In genomic region chr4:121995790-121996537, GRCh38 we compare ENCODE assay signal across 26 cellular contexts. TPM values are rescaled to one million over a fixed set of nuclear protein-coding genes. Genes with fewer than 3 reads are reported as not detected.
"Had no signal": no experiment of that assay in that cellular context is flagged by ENCODE, and none has a peak within 500 bp of the region (broad histone marks: within the 10 kb centered on the region; RNA-seq: fewer than 3 reads in every experiment).

No MANE protein-coding gene starts in this region.

- H2AFZ ChIP-seq: hepatocyte had no signal

- H3K27ac ChIP-seq: gastroesophageal sphincter, heart left ventricle, hepatocyte, ovary, psoas muscle, skin epidermis, spleen, thoracic aorta, tibial nerve, upper lobe of left lung had no signal

- H3K9me3 ChIP-seq: gastroesophageal sphincter, heart left ventricle, ovary, psoas muscle, spleen, thoracic aorta, tibial nerve, upper lobe of left lung had no signal

- H3K36me3 Mint-ChIP-seq: memory B cell, natural killer cell had no signal

- H3K36me3 ChIP-seq: gastroesophageal sphincter, heart left ventricle, ovary, spleen, thoracic aorta, tibial nerve, upper lobe of left lung had no signal

- H3K79me2 ChIP-seq: hepatocyte had no signal

- H3K4me2 ChIP-seq: hepatocyte had no signal

- H3K4me3 ChIP-seq: gastroesophageal sphincter, heart left ventricle, hepatocyte, lung, ovary, psoas muscle, skin epidermis, spleen, thoracic aorta, tibial nerve, upper lobe of left lung had no signal

- H3K4me3 Mint-ChIP-seq: effector memory CD8-positive, alpha-beta T cell; memory B cell; natural killer cell had no signal

- DNase-seq: cortex of kidney; effector memory CD8-positive, alpha-beta T cell; heart left ventricle; kidney; natural killer cell; occipital lobe; ovary; posterior cingulate gyrus; psoas muscle; right cardiac atrium; spleen; stimulated activated CD4-positive, alpha-beta T cell treated with anti-CD3 and anti-CD28 coated beads, Interleukin-2, amount 100 ng/mL, for 48 hours; stimulated activated CD8-positive, alpha-beta memory T cell treated with anti-CD3 and anti-CD28 coated beads, Interleukin-4, amount 100 ng/mL, for 48 hours; stimulated activated naive CD4-positive, alpha-beta T cell treated with Interleukin-2 at 50 U/mL for 16 hours; upper lobe of left lung had no signal

- H3K4me1 ChIP-seq: gastroesophageal sphincter, heart left ventricle, psoas muscle, spleen, tibial nerve, upper lobe of left lung had no signal

- H3K4me1 Mint-ChIP-seq: natural killer cell had no signal

- H3K27ac Mint-ChIP-seq: effector memory CD8-positive, alpha-beta T cell; memory B cell; natural killer cell had no signal

- FAIRE-seq: endometrium, kidney, urothelium cell line had no signal

- ATAC-seq: effector memory CD8-positive, alpha-beta T cell; gastroesophageal sphincter; heart left ventricle; left lobe of liver; natural killer cell; psoas muscle; right cardiac atrium had no signal

- H3K27me3 ChIP-seq: gastroesophageal sphincter, ovary, tibial nerve, upper lobe of left lung had no signal

- H3K9me3 Mint-ChIP-seq: effector memory CD8-positive, alpha-beta T cell; memory B cell; natural killer cell had no signal

RNA-seq across cellular contexts. Expression of gene TRPC3, which starts 44.1 kb away (rescaled TPM):
- total RNA-seq: renal cortical epithelial cell had no signal
